ENCODE assay signal across 8 cellular contexts in the genomic region with DNA sequence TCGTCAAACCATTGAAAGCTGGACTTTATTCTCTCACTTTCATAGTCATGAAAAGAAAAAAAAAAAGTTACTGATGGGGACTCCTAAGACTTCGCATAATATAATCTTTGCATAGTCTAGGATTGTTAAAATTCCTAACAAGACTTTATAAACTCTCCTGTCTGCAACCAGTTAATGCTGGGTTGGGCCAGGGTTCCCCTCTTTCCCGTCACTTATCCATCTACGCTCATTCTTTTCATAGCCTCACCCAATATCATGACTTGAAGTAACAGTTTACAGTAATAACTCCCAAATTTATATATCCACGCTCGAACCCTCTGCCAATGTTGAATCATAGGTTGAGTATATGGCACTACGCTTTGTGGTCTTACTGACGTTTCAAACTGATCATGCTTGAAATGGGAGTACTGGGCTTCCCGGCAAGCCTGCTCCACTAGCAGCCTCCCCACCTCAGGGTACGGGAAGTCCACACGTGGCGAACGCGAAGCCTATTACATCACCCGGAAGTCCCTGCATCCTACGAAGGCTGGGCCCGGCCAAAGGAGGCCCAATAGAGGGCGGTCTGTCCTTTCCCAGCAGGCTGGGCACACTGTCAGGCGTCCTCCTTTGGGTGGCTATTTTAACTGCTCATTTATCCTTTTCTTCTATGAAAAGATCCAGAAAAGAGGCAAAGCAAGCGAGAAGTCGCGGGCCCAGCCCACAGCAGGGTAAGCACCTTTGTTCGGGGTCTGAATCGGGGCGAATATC. TPM values are rescaled to one million over a fixed set of nuclear protein-coding genes. Genes with fewer than 3 reads are reported as not detected.
DNase-seq lines count a peak whose midpoint lies in the region; ATAC-seq and TF ChIP-seq lines count a peak whose summit lies in the region.

No MANE protein-coding gene starts in this region.

- H3K9me3 ChIP-seq in ascending aorta (peaks cover 0 to 19% of the 10 kb centered on the region in 2 donors), hepatocyte (ENCODE audit: low read depth) (no peaks in the 10 kb centered on the region)

- WGBS in hepatocyte (ENCODE audit: low lambda C conversion rate, missing lambda C conversion rate), result 5% methylated on average over 25 of the region's 25 CpGs

- H3K36me3 ChIP-seq in ascending aorta (peaks cover 21 to 22% of the 10 kb centered on the region in 2 donors), hepatocyte (replicated peaks; ENCODE audit: insufficient read depth, low read depth) (no peaks in the 10 kb centered on the region), rectal smooth muscle tissue (ENCODE audit: control insufficient read depth, insufficient read depth, low read length) (peaks cover 5% of the 10 kb centered on the region)

- intact Hi-C loops in ascending aorta (cut with DNase I), result loop anchor here (1.0 to 10.0 kb wide), 8 partner anchors 39 to 887 kb away; partner anchors contain the start of genes TRAPPC2B, ZNF304, ZNF543 and ZNF547

- H3K4me2 ChIP-seq in hepatocyte, result peak overlapping the region; percentile 76

- H4K20me1 ChIP-seq in hepatocyte (ENCODE audit: insufficient read depth, poor library complexity, severe bottlenecking), result peaks cover 24% of the 10 kb centered on the region

- H3K27me3 ChIP-seq in ascending aorta (no peaks in the 10 kb centered on the region), hepatocyte (no peaks in the 10 kb centered on the region), rectal smooth muscle tissue (ENCODE audit: control insufficient read depth, insufficient read depth, low read length) (no peaks in the 10 kb centered on the region)

- peak overlapping the region; percentile 79 for H2AFZ ChIP-seq in hepatocyte

- peak; percentile 84 for DNase-seq in GM13977 (ENCODE audit: low spot score)
- peak; percentile 53 for DNase-seq in NCI-H1417 treated with DMSO at 0.1 percent for 48 hours (lab: John Stamatoyannopoulos, UW)
- DNase-seq in SW480 (ENCODE audit: low spot score), result peak; percentile 98
- peak; percentile 81 to 96 for DNase-seq in ascending aorta (ENCODE audit: low spot score in 2 of 2)
- peak; percentile 97 for DNase-seq in hepatocyte (ENCODE audit: low spot score)
- DNase-seq in cortex of kidney (lab: John Stamatoyannopoulos, UW), result no peak

- H3K27ac ChIP-seq in ascending aorta, result peak overlapping the region; percentile 99 to 100
- H3K27ac ChIP-seq in hepatocyte, result peak overlapping the region; percentile 99
- peak overlapping the region; percentile 99 for H3K27ac ChIP-seq in rectal smooth muscle tissue (ENCODE audit: low read depth, low read length)

- H3K4me1 ChIP-seq in ascending aorta (peaks cover 11 to 12% of the 10 kb centered on the region in 2 donors), hepatocyte (ENCODE audit: insufficient read depth) (peaks cover 33% of the 10 kb centered on the region), rectal smooth muscle tissue (ENCODE audit: control insufficient read depth, insufficient read depth, low read length) (peaks cover 14% of the 10 kb centered on the region)

- no peaks in the 10 kb centered on the region for H3K9me2 ChIP-seq in hepatocyte (replicated peaks; ENCODE audit: insufficient read depth)

- H3K4me3 ChIP-seq in ascending aorta (peak overlapping the region; percentile 93 to 98), hepatocyte (peak overlapping the region; percentile 68), rectal smooth muscle tissue (ENCODE audit: low read length) (peak overlapping the region; percentile 98)

- ATAC-seq in HG02798 (IDR thresholded peaks at IDR 0.05; ENCODE audit: poor library complexity, unreplicated experiment), result peak; percentile 77

- in situ Hi-C loops in GM13977 (cut with MboI; ENCODE audit: low pct_unique_long_range_greater_than_20kb, low sequenced_read_pairs, unreplicated experiment), result no loop called here

- peak; percentile 52 for TF ChIP-seq CTCF in GM13977 (IDR thresholded peaks at IDR 0.05; ENCODE audit: extremely low read depth, insufficient read depth, missing control alignments)
- TF ChIP-seq CTCF in ascending aorta (IDR thresholded peaks at IDR 0.05), result peak in 2 of 3 experiments; percentile 8 to 43
- TF ChIP-seq CTCF in hepatocyte (IDR thresholded peaks at IDR 0.05; ENCODE audit: poor library complexity), result peak; percentile 46

- peaks cover 53% of the 10 kb centered on the region for H3K79me2 ChIP-seq in hepatocyte

- peak overlapping the region; percentile 98 for H3K9ac ChIP-seq in rectal smooth muscle tissue (ENCODE audit: low read length)

RNA-seq across cellular contexts. Expression of gene ZNF460, which starts 0.7 kb away (rescaled TPM):
- total RNA-seq in ascending aorta (56.5 TPM), hepatocyte (63.7 and 77.4 TPM in 2 replicates)
- 5.9 and 6.2 TPM in 2 replicates for polyA plus RNA-seq in hepatocyte

RNA-seq across cellular contexts. Expression of gene ZNF805, which starts 39.2 kb away (rescaled TPM):
- 22.8 TPM for total RNA-seq in ascending aorta
- 12.3 and 13.9 TPM in 2 replicates for total RNA-seq in hepatocyte
- 1.5 and 1.9 TPM in 2 replicates for polyA plus RNA-seq in hepatocyte

RNA-seq across cellular contexts. Expression of gene ZNF543, which starts 40.7 kb away (rescaled TPM):
- total RNA-seq in ascending aorta, result 4.5 TPM
- total RNA-seq in hepatocyte, result 6.7 and 6.9 TPM in 2 replicates
- polyA plus RNA-seq in hepatocyte, result 0.61 and 2.6 TPM in 2 replicates

RNA-seq across cellular contexts. Expression of gene AURKC, which starts 48.8 kb away (rescaled TPM):
- total RNA-seq in ascending aorta, result not detected
- 0.27 and 1.0 TPM in 2 replicates for total RNA-seq in hepatocyte
- polyA plus RNA-seq in hepatocyte, result 0.25 and 0.88 TPM in 2 replicates
